In the genomic region with DNA sequence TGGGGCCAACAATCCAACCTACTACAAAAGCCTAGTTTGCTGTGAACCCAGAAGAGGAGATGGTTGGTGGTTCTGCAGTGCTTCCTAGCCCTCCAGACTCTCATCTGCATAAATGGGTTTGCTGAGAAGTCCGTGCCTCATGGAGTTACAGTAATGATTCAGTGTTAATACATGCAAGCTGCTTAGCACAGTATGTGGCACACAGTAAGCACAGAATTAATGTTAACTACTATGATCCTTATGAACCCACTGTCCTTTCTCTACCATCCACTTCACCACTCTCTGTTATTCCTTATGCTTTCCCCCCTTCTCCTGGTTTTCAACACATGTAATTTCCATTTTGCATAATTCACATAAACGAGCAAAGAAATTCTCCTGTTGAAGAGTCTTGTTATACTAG, we compare ENCODE assay signal across 23 cellular contexts.
DNase-seq lines count a peak whose midpoint lies in the region; TF ChIP-seq lines count a peak whose summit lies in the region.
"Had no signal": no experiment of that assay in that cellular context is flagged by ENCODE, and none has a peak within 500 bp of the region (broad histone marks: within the 10 kb centered on the region; RNA-seq: fewer than 3 reads in every experiment).

No MANE protein-coding gene starts in this region.

- no TSS peak for BruUV-seq in PC-9 (replicated peaks; lab: Mats Ljungman, UMichigan)

- no peaks in the 10 kb centered on the region; the same call in 1 of the 2 replicates for H3K9me3 ChIP-seq in PC-9 (ENCODE audit: insufficient read depth, low read depth)
- H3K9me3 ChIP-seq: psoas muscle, suprapubic skin had no signal

- no peaks in the 10 kb centered on the region for H4K20me1 ChIP-seq in PC-9 (ENCODE audit: insufficient read depth)

- TF ChIP-seq CTCF in PC-9 (conservative IDR thresholded peaks at IDR 0.05) (no peak), brain microvascular endothelial cell (IDR thresholded peaks at IDR 0.05; ENCODE audit: low read depth, low read length, missing control alignments) (no peak), osteocyte (IDR thresholded peaks at IDR 0.05) (no peak)

- peak overlapping the region; percentile 81 for H3K27ac Mint-ChIP-seq in osteocyte (ENCODE audit: unreplicated experiment)
- H3K27ac Mint-ChIP-seq: activated B cell treated with CpG ODN at 0.5 μM for 24 hours; activated CD8-positive, alpha-beta T cell treated with anti-CD3 and anti-CD28 coated beads for 36 hours; CD4-positive, alpha-beta T cell; dendritic cell treated with granulocyte-macrophage colony-stimulating factor and Interleukin-4, amounts not matched to agents 40 ng/mL and 50 ng/mL, for 4 days; stimulated activated effector memory CD8-positive, alpha-beta T cell treated with anti-CD3 and anti-CD28 coated beads, Interleukin-12 subunit alpha, Interleukin-12 subunit beta, amount 100 ng/mL, for 72 hours had no signal

- H3K9me3 Mint-ChIP-seq in osteocyte (ENCODE audit: unreplicated experiment): no peaks in the 10 kb centered on the region
- H3K9me3 Mint-ChIP-seq: activated B cell treated with CpG ODN at 0.5 μM for 24 hours; activated CD8-positive, alpha-beta T cell treated with anti-CD3 and anti-CD28 coated beads for 36 hours; CD4-positive, alpha-beta T cell; stimulated activated effector memory CD8-positive, alpha-beta T cell treated with anti-CD3 and anti-CD28 coated beads, Interleukin-12 subunit alpha, Interleukin-12 subunit beta, amount 100 ng/mL, for 72 hours had no signal

- CTCF ChIA-PET in PC-9 (lab: Charles Lee): no interaction called here

- no peaks in the 10 kb centered on the region for H3K36me3 ChIP-seq in PC-9 (ENCODE audit: low read depth)
- H3K36me3 ChIP-seq in brain microvascular endothelial cell (replicated peaks): no peaks in the 10 kb centered on the region
- H3K36me3 ChIP-seq in H7 (replicated peaks; ENCODE audit: control insufficient read depth, insufficient read depth, low read length): no peaks in the 10 kb centered on the region
- H3K36me3 ChIP-seq: cardiac muscle cell, heart right ventricle, left ventricle myocardium inferior, suprapubic skin had no signal

- peaks cover 23% of the 10 kb centered on the region for H3F3A ChIP-seq in PC-9 (ENCODE audit: insufficient read depth, low read depth)

- no peak overlapping the region for H3K4me3 Mint-ChIP-seq in osteocyte (ENCODE audit: unreplicated experiment)
- H3K4me3 Mint-ChIP-seq: activated B cell treated with CpG ODN at 0.5 μM for 24 hours; activated CD8-positive, alpha-beta T cell treated with anti-CD3 and anti-CD28 coated beads for 36 hours; CD4-positive, alpha-beta T cell; dendritic cell treated with granulocyte-macrophage colony-stimulating factor and Interleukin-4, amounts not matched to agents 40 ng/mL and 50 ng/mL, for 4 days; stimulated activated effector memory CD8-positive, alpha-beta T cell treated with anti-CD3 and anti-CD28 coated beads, Interleukin-12 subunit alpha, Interleukin-12 subunit beta, amount 100 ng/mL, for 72 hours had no signal

- no peaks in the 10 kb centered on the region for H3K79me2 ChIP-seq in PC-9 (ENCODE audit: low read depth)

- no peak overlapping the region for H3K4me3 ChIP-seq in PC-9
- no peak overlapping the region for H3K4me3 ChIP-seq in brain microvascular endothelial cell (ENCODE audit: low read depth, low read length)
- no peak overlapping the region for H3K4me3 ChIP-seq in H7 (ENCODE audit: insufficient read depth, low read depth, low read length)
- H3K4me3 ChIP-seq: cardiac muscle cell, GM12878, heart right ventricle, left ventricle myocardium inferior, psoas muscle, suprapubic skin had no signal

- peaks cover 11% of the 10 kb centered on the region for H3K4me1 Mint-ChIP-seq in osteocyte (ENCODE audit: unreplicated experiment)
- H3K4me1 Mint-ChIP-seq: activated B cell treated with CpG ODN at 0.5 μM for 24 hours; stimulated activated effector memory CD8-positive, alpha-beta T cell treated with anti-CD3 and anti-CD28 coated beads, Interleukin-12 subunit alpha, Interleukin-12 subunit beta, amount 100 ng/mL, for 72 hours had no signal

- H3K27ac ChIP-seq in PC-9 (peak overlapping the region; percentile 84), brain microvascular endothelial cell (peak overlapping the region; percentile 73)
- H3K27ac ChIP-seq: cardiac muscle cell, heart right ventricle, left ventricle myocardium inferior, psoas muscle, suprapubic skin had no signal

- peak; percentile 4 for DNase-seq in EL
- DNase-seq in PC-9: no peak
- DNase-seq in brain microvascular endothelial cell: no peak
- DNase-seq in osteocyte (ENCODE audit: extremely low spot score, unreplicated experiment): no peak
- DNase-seq in H7: no peak
- no peak for DNase-seq in islet precursor cell
- DNase-seq in kidney glomerular epithelial cell (lab: John Stamatoyannopoulos, UW): no peak
- DNase-seq: activated B cell treated with CpG ODN at 0.5 μM for 24 hours, activated gamma-delta T cell treated with Interleukin-2 at 50 U/mL for 16 hours, activated T-cell treated with anti-CD3 and anti-CD28 coated beads for 4 hours, left ventricle myocardium inferior, NCI-H1092 treated with DMSO at 0.1 percent for 48 hours, NCI-H1930, NCI-H774, psoas muscle had no signal

- H3K9me2 ChIP-seq in PC-9 (ENCODE audit: insufficient read depth): no peaks in the 10 kb centered on the region

- peak overlapping the region; percentile 55 for H3K4me2 ChIP-seq in PC-9

- 0 out of 2 replicates have a peak overlapping the region, but pooled peaks have one; percentile 2 for H2AFZ ChIP-seq in PC-9

- intact Hi-C loops in PC-9 (cut with micrococcal nuclease; ENCODE audit: unreplicated experiment): loop anchor here (1.0 to 5.0 kb wide), 7 partner anchors 16 to 1078 kb away; partner anchors contain the start of gene PLK2

- H3K36me3 Mint-ChIP-seq in osteocyte (ENCODE audit: unreplicated experiment): no peaks in the 10 kb centered on the region
- H3K36me3 Mint-ChIP-seq: stimulated activated effector memory CD8-positive, alpha-beta T cell treated with anti-CD3 and anti-CD28 coated beads, Interleukin-12 subunit alpha, Interleukin-12 subunit beta, amount 100 ng/mL, for 72 hours had no signal

- H3K27me3 ChIP-seq in PC-9 (ENCODE audit: insufficient read depth, low read depth) (no peaks in the 10 kb centered on the region), brain microvascular endothelial cell (replicated peaks) (no peaks in the 10 kb centered on the region), H7 (ENCODE audit: control insufficient read depth, insufficient read depth, low read length) (no peaks in the 10 kb centered on the region)
- H3K27me3 ChIP-seq: cardiac muscle cell, heart right ventricle, suprapubic skin had no signal

- in situ Hi-C loops in brain microvascular endothelial cell (cut with HindIII; ENCODE audit: low pct_ligation_motif_present, low sequenced_read_pairs): no loop called here

- peaks cover 30% of the 10 kb centered on the region for H3K4me1 ChIP-seq in PC-9 (replicated peaks; ENCODE audit: insufficient read depth)
- H3K4me1 ChIP-seq: psoas muscle, suprapubic skin had no signal

- POLR2A ChIA-PET in PC-9 (lab: Charles Lee; ENCODE audit: unreplicated experiment): no interaction called here

- no peaks in the 10 kb centered on the region for H3K27me3 Mint-ChIP-seq in osteocyte (ENCODE audit: unreplicated experiment)
- H3K27me3 Mint-ChIP-seq: activated B cell treated with CpG ODN at 0.5 μM for 24 hours; CD4-positive, alpha-beta T cell; dendritic cell treated with granulocyte-macrophage colony-stimulating factor and Interleukin-4, amounts not matched to agents 40 ng/mL and 50 ng/mL, for 4 days had no signal
